In the genomic region with DNA sequence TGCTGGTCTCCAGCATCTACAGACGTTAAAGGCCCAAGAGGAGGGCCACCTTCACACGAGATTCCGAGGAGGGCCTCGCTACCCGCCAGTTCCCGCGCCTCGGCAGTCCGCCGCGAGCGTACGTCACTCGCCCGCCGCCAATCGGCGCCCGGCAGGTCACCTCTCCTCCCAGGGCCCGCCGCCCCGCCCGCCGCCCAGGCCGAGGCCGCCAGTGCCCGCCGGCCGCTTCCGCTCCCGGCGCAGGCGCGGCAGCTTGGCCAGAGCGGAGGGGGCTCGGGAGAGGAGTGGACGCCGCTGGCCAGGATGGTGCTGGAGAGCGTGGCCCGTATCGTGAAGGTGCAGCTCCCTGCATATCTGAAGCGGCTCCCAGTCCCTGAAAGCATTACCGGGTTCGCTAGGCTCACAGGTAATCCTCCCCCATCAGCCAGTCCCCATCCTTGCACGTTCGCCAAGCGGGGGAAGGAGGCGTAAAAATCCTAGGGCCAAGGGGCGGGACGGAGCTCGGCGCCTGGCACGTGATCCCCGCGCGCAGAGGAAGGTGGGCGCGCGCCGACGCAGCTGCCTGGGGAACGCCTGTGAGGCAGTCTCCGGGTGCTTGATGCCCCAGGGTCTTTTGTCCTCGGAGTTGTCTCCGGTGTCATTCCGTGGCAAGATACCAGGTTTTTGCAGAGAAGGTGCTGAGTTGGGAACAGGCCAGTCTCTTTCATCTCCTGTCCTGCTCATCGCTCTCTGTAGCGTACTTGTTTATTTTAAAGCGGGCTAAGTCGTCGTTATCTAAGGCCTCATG, we compare ENCODE assay signal across 8 cellular contexts. TPM values are rescaled to one million over a fixed set of nuclear protein-coding genes. Genes with fewer than 3 reads are reported as not detected.
DNase-seq lines count a peak whose midpoint lies in the region; ATAC-seq and TF ChIP-seq lines count a peak whose summit lies in the region.

A gene with protein sequence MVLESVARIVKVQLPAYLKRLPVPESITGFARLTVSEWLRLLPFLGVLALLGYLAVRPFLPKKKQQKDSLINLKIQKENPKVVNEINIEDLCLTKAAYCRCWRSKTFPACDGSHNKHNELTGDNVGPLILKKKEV (plus strand): TSS at position 211 of the 787 bp plus-strand sequence. CDS start 93 bp downstream, at position 304.

- intact Hi-C loops in mucosa of descending colon (cut with DNase I, micrococcal nuclease), result loop anchor here in 1 of 2 donors (2.0 kb wide), 1 partner anchor 40 kb away; no protein-coding TSS in a partner anchor

- TF ChIP-seq CTCF in epithelial cell of esophagus (IDR thresholded peaks at IDR 0.05; ENCODE audit: insufficient read depth, low read depth, low read length, missing control alignments) (no peak), mucosa of descending colon (IDR thresholded peaks at IDR 0.05) (no peak)

- H3K4me3 ChIP-seq in epithelial cell of esophagus (ENCODE audit: low read length) (peak within 1 kb of the TSS; percentile 75), mucosa of descending colon (peak within 1 kb of the TSS; percentile 45)

- no peak for TF ChIP-seq RAD21 in Ishikawa (IDR thresholded peaks at IDR 0.05; ENCODE audit: low read depth)

- peaks cover 3% of the 10 kb centered on the region for H3K4me1 ChIP-seq in mucosa of descending colon (ENCODE audit: low read depth)

- H3K9me3 ChIP-seq in mucosa of descending colon, result no peaks in the 10 kb centered on the region

- ATAC-seq in GM21619 (IDR thresholded peaks at IDR 0.05; ENCODE audit: unreplicated experiment) (peak; percentile 82), mucosa of descending colon (peak; percentile 98)

- peak; percentile 15; the same call in 1 of the 2 replicates for TF ChIP-seq EP300 in Ishikawa (IDR thresholded peaks at IDR 0.05; ENCODE audit: borderline replicate concordance)

- peak; percentile 91 for DNase-seq in DMS153 treated with DMSO at 0.1 percent for 48 hours (lab: John Stamatoyannopoulos, UW; ENCODE audit: unreplicated experiment)
- DNase-seq in OCI-M2 (lab: John Stamatoyannopoulos, UW; ENCODE audit: unreplicated experiment), result peak; percentile 68
- DNase-seq in activated T-cell treated with anti-CD3 and anti-CD28 coated beads for 4 hours, result peak; percentile 82
- DNase-seq in epithelial cell of esophagus (ENCODE audit: low read depth), result peak; percentile 93
- peak; percentile 92 to 96 (median 95) for DNase-seq in mucosa of descending colon
- DNase-seq in stimulated activated CD8-positive, alpha-beta memory T cell treated with anti-CD3 and anti-CD28 coated beads, Interleukin-4, amount 100 ng/mL, for 1 hour (ENCODE audit: low read depth in 2 of 2, low spot score in 1 of 2), result peak; percentile 74 to 80

- H3K36me3 ChIP-seq in mucosa of descending colon (ENCODE audit: low read depth), result no peaks in the 10 kb centered on the region

TF ChIP-seq in Ishikawa, 13 proteins besides CTCF, POLR2A, EP300 and RAD21:
- TF ChIP-seq TCF12 (IDR thresholded peaks at IDR 0.05; ENCODE audit: low read depth), result no peak
- TF ChIP-seq TAF1 (IDR thresholded peaks at IDR 0.05; ENCODE audit: low read depth), result peak; percentile 70
- TF ChIP-seq YY1 (IDR thresholded peaks at IDR 0.05; ENCODE audit: low read depth), result 0 out of 2 replicates have a peak, but pooled peaks have one; percentile 61
- TF ChIP-seq TEAD4 (IDR thresholded peaks at IDR 0.05), result no peak
- peak; percentile 40; the same call in 1 of the 2 replicates for TF ChIP-seq EGR1 (IDR thresholded peaks at IDR 0.05)
- TF ChIP-seq FOXM1 (IDR thresholded peaks at IDR 0.05; ENCODE audit: borderline replicate concordance, low read depth), result no peak
- peak; percentile 47; the same call in 1 of the 2 replicates for TF ChIP-seq ZBTB7A (IDR thresholded peaks at IDR 0.05; ENCODE audit: low read depth)
- TF ChIP-seq, protein P1, sequence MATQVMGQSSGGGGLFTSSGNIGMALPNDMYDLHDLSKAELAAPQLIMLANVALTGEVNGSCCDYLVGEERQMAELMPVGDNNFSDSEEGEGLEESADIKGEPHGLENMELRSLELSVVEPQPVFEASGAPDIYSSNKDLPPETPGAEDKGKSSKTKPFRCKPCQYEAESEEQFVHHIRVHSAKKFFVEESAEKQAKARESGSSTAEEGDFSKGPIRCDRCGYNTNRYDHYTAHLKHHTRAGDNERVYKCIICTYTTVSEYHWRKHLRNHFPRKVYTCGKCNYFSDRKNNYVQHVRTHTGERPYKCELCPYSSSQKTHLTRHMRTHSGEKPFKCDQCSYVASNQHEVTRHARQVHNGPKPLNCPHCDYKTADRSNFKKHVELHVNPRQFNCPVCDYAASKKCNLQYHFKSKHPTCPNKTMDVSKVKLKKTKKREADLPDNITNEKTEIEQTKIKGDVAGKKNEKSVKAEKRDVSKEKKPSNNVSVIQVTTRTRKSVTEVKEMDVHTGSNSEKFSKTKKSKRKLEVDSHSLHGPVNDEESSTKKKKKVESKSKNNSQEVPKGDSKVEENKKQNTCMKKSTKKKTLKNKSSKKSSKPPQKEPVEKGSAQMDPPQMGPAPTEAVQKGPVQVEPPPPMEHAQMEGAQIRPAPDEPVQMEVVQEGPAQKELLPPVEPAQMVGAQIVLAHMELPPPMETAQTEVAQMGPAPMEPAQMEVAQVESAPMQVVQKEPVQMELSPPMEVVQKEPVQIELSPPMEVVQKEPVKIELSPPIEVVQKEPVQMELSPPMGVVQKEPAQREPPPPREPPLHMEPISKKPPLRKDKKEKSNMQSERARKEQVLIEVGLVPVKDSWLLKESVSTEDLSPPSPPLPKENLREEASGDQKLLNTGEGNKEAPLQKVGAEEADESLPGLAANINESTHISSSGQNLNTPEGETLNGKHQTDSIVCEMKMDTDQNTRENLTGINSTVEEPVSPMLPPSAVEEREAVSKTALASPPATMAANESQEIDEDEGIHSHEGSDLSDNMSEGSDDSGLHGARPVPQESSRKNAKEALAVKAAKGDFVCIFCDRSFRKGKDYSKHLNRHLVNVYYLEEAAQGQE (IDR thresholded peaks at IDR 0.05; ENCODE audit: low read depth), result no peak
- TF ChIP-seq, protein P2, sequence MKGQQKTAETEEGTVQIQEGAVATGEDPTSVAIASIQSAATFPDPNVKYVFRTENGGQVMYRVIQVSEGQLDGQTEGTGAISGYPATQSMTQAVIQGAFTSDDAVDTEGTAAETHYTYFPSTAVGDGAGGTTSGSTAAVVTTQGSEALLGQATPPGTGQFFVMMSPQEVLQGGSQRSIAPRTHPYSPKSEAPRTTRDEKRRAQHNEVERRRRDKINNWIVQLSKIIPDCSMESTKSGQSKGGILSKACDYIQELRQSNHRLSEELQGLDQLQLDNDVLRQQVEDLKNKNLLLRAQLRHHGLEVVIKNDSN (IDR thresholded peaks at IDR 0.05), result peak; percentile 97
- TF ChIP-seq, protein P3, sequence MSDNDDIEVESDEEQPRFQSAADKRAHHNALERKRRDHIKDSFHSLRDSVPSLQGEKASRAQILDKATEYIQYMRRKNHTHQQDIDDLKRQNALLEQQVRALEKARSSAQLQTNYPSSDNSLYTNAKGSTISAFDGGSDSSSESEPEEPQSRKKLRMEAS (IDR thresholded peaks at IDR 0.05), result peak; percentile 92
- TF ChIP-seq CEBPB (IDR thresholded peaks at IDR 0.05), result no peak
- TF ChIP-seq NFIC (IDR thresholded peaks at IDR 0.05), result peak; percentile 43
- TF ChIP-seq CREB1 (IDR thresholded peaks at IDR 0.05; ENCODE audit: low read depth), result peak; percentile 51; the same call in 1 of the 2 replicates

RNA-seq across cellular contexts. Expression of the gene that starts here (rescaled TPM):
- 10 to 100 TPM; 22.5 to 24.5 (median 23.1) TPM for total RNA-seq in mucosa of descending colon

Comparison
In these comparisons a context has a peak if more than half of its experiments do, and no peak if none do; other contexts are left out.
1. Peak in every context shown above with its lines: DNase-seq, ATAC-seq and H3K4me3 ChIP-seq.